ENCODE assay signal across 1 cellular context in genomic region chr19:53878786-53879144, GRCh38.
TF ChIP-seq lines count a peak whose summit lies in the region.

No MANE protein-coding gene starts in this region.

TF ChIP-seq in K562, 482 proteins besides CTCF, POLR2A, EP300 and RAD21:
- TF ChIP-seq, protein P1, sequence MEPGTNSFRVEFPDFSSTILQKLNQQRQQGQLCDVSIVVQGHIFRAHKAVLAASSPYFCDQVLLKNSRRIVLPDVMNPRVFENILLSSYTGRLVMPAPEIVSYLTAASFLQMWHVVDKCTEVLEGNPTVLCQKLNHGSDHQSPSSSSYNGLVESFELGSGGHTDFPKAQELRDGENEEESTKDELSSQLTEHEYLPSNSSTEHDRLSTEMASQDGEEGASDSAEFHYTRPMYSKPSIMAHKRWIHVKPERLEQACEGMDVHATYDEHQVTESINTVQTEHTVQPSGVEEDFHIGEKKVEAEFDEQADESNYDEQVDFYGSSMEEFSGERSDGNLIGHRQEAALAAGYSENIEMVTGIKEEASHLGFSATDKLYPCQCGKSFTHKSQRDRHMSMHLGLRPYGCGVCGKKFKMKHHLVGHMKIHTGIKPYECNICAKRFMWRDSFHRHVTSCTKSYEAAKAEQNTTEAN (CRISPR knock-in tag; IDR thresholded peaks at IDR 0.05): no peak
- TF ChIP-seq, protein P2, sequence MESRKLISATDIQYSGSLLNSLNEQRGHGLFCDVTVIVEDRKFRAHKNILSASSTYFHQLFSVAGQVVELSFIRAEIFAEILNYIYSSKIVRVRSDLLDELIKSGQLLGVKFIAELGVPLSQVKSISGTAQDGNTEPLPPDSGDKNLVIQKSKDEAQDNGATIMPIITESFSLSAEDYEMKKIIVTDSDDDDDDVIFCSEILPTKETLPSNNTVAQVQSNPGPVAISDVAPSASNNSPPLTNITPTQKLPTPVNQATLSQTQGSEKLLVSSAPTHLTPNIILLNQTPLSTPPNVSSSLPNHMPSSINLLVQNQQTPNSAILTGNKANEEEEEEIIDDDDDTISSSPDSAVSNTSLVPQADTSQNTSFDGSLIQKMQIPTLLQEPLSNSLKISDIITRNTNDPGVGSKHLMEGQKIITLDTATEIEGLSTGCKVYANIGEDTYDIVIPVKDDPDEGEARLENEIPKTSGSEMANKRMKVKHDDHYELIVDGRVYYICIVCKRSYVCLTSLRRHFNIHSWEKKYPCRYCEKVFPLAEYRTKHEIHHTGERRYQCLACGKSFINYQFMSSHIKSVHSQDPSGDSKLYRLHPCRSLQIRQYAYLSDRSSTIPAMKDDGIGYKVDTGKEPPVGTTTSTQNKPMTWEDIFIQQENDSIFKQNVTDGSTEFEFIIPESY (CRISPR knock-in tag; IDR thresholded peaks at IDR 0.05): peak; percentile 44; the same call in 1 of the 2 replicates
